Comparison of ENCODE assay signal across 1 cellular context in genomic region chr11:3877252-3878035, GRCh38.
TF ChIP-seq lines count a peak whose summit lies in the region.

No MANE protein-coding gene starts in this region.

TF ChIP-seq in K562, 482 proteins besides CTCF, POLR2A, EP300 and RAD21:
- TF ChIP-seq PCBP1 (IDR thresholded peaks at IDR 0.05; ENCODE audit: low read depth, low read length, poor library complexity, severe bottlenecking) (no peak), UBTF (IDR thresholded peaks at IDR 0.05; ENCODE audit: borderline replicate concordance in 1 of 2, low read depth in 2 of 2, low read length in 2 of 2) (no peak), SMC3 (conservative IDR thresholded peaks at IDR 0.05; ENCODE audit: insufficient read depth, low read depth, low read length) (no peak), HMBOX1 (IDR thresholded peaks at IDR 0.05) (peak; percentile 73), PHTF2 (CRISPR knock-in tag; IDR thresholded peaks at IDR 0.05) (no peak), SRSF3 (IDR thresholded peaks at IDR 0.05; ENCODE audit: insufficient read depth, low read length) (no peak)
